In the genomic region with DNA sequence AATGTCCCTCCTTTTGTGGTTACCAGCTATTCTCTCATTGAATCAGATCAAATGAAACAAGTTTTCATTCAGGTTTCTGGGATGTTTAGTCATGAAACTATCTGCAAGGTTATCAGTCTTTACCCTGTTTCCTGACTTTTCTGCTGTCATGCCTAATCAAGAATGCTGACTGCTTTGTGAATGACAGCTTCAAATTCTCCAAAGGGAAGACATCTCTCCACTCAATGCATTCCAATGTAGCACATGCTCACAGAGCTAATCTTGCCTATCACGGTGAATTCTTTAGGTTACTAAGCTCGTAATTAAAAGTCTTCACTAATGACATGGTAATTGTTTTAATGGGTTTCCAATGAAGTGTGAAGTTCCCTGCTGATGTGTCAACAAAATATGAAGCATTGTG, we compare ENCODE assay signal across 19 cellular contexts.
DNase-seq lines count a peak whose midpoint lies in the region; ATAC-seq, FAIRE-seq and TF ChIP-seq lines count a peak whose summit lies in the region.
"Had no signal": no experiment of that assay in that cellular context is flagged by ENCODE, and none has a peak within 500 bp of the region (broad histone marks: within the 10 kb centered on the region; RNA-seq: fewer than 3 reads in every experiment).

No MANE protein-coding gene starts in this region.

- H2BK15ac ChIP-seq in neuronal stem cell (ENCODE audit: low read length) = no peak overlapping the region

- no peak for TF ChIP-seq CTCF in D721Med (IDR thresholded peaks at IDR 0.05; ENCODE audit: insufficient read depth, missing control alignments)

- DNase-seq in D721Med (ENCODE audit: insufficient read length, low spot score) (no peak), OCI-M1 (lab: John Stamatoyannopoulos, UW) (peak; percentile 27), iPS DF 4.7 (ENCODE audit: extremely low read depth, low spot score) (peak; percentile 3), neuronal stem cell (ENCODE audit: low spot score) (peak; percentile 67), cortex of kidney (lab: John Stamatoyannopoulos, UW) (no peak), HEK293T (ENCODE audit: extremely low spot score) (no peak)
- DNase-seq: EL, GM23248, HCEC 1CT, MG63, NCI-H1930, NCI-H510A, NCI-H774, Peyer's patch, T-cell had no signal

- no peak overlapping the region for H4K8ac ChIP-seq in neuronal stem cell (ENCODE audit: low read depth, low read length)

- no peak overlapping the region for H3K18ac ChIP-seq in neuronal stem cell (ENCODE audit: low read length)

- no peaks in the 10 kb centered on the region for H3K27me3 ChIP-seq in neuronal stem cell (ENCODE audit: control insufficient read depth in 3 of 3, insufficient read depth in 3 of 3, low read depth in 1 of 3, low read length in 3 of 3)
- H3K27me3 ChIP-seq: MG63, Peyer's patch had no signal

- no peak overlapping the region for H2BK5ac ChIP-seq in neuronal stem cell (ENCODE audit: low read length)

- no peak overlapping the region for H3K4me3 ChIP-seq in neuronal stem cell (ENCODE audit: low read length in 2 of 2)
- H3K4me3 ChIP-seq: GM23248, K562, MG63, Peyer's patch had no signal

- ATAC-seq in HG03280 (IDR thresholded peaks at IDR 0.05; ENCODE audit: unreplicated experiment) = no peak
- ATAC-seq: K562, SK-N-SH treated with all-trans-retinoic acid at 6 μM for 48 hours, T-cell had no signal

- H3K9ac ChIP-seq in neuronal stem cell (ENCODE audit: low read depth, low read length, poor library complexity) = no peak overlapping the region
- H3K9ac ChIP-seq: GM23248 had no signal

- H2BK120ac ChIP-seq in neuronal stem cell (ENCODE audit: low read depth, low read length) = no peak overlapping the region

- H4K91ac ChIP-seq in neuronal stem cell (ENCODE audit: low read depth, low read length, poor library complexity) = no peak overlapping the region

- no peak overlapping the region for H3K14ac ChIP-seq in neuronal stem cell (ENCODE audit: low read length)

- H2BK12ac ChIP-seq in neuronal stem cell (ENCODE audit: low read length) = no peak overlapping the region

- H3K79me1 ChIP-seq in neuronal stem cell (ENCODE audit: low read depth, low read length) = no peaks in the 10 kb centered on the region

- H2AFZ ChIP-seq in neuronal stem cell (ENCODE audit: low read length) = peak overlapping the region; percentile 25
- H2AFZ ChIP-seq: GM23248 had no signal

- FAIRE-seq in D721Med (lab: Jason Lieb, UNC) = peak; percentile 91
- FAIRE-seq: A204.1, K562 had no signal

- no peak overlapping the region for H3K4me2 ChIP-seq in neuronal stem cell (ENCODE audit: insufficient read depth, low read length, poor library complexity, severe bottlenecking)

- H3K9me3 ChIP-seq in neuronal stem cell (replicated peaks in 1 of 2; ENCODE audit: control insufficient read depth in 2 of 2, insufficient read depth in 1 of 2, low read depth in 1 of 2, low read length in 2 of 2) = no peaks in the 10 kb centered on the region
- H3K9me3 ChIP-seq: MG63, Peyer's patch had no signal

- H3K4ac ChIP-seq in neuronal stem cell (ENCODE audit: low read length) = no peak overlapping the region

- no peak overlapping the region for H3K23ac ChIP-seq in neuronal stem cell (ENCODE audit: low read depth, low read length, poor library complexity)

- CTCF ChIA-PET in HEK293T (lab: Yijun Ruan, JAX) = no interaction called here

- H3K4me1 ChIP-seq in neuronal stem cell (ENCODE audit: control insufficient read depth in 2 of 2, insufficient read depth in 1 of 2, low read depth in 1 of 2, low read length in 2 of 2) = peaks cover 3 to 6% of the 10 kb centered on the region in 2 donors
- H3K4me1 ChIP-seq: Peyer's patch had no signal

- WGBS in neuronal stem cell (ENCODE audit: extremely low coverage in 2 of 2, insufficient read length in 2 of 2, insufficient replicate concordance in 1 of 2), 2 donors = no CpG with 5 or more reads among the region's 2 CpGs

- H2AK5ac ChIP-seq in neuronal stem cell (ENCODE audit: low read depth, low read length) = no peak overlapping the region

- H3K27ac ChIP-seq in neuronal stem cell (replicated peaks; ENCODE audit: low read length) = no peak overlapping the region
- H3K27ac ChIP-seq: GM23248, Peyer's patch had no signal

- POLR2A ChIA-PET in HEK293T (lab: Yijun Ruan, JAX) = no interaction called here

- H3K36me3 ChIP-seq in neuronal stem cell (replicated peaks in 1 of 2; ENCODE audit: control insufficient read depth in 2 of 2, insufficient read depth in 2 of 2, low read length in 2 of 2) = no peaks in the 10 kb centered on the region
- H3K36me3 ChIP-seq: MG63, Peyer's patch had no signal

TF ChIP-seq in HEK293T, 16 proteins besides CTCF, POLR2A, EP300 and RAD21:
- TF ChIP-seq BHLHE40 (IDR thresholded peaks at IDR 0.05; ENCODE audit: borderline replicate concordance) = no peak
- TF ChIP-seq HDGF (IDR thresholded peaks at IDR 0.05; ENCODE audit: borderline replicate concordance) = no peak
- no peak for TF ChIP-seq FOXM1 (IDR thresholded peaks at IDR 0.05; ENCODE audit: borderline replicate concordance)
- TF ChIP-seq LEF1 (IDR thresholded peaks at IDR 0.05; ENCODE audit: borderline replicate concordance) = no peak

Comparison
In these comparisons a context has a peak if more than half of its experiments do, and no peak if none do; other contexts are left out.
1. DNase-seq: peak in OCI-M1 (single experiment), iPS DF 4.7 (single experiment) and neuronal stem cell (single experiment); none in D721Med (single experiment), cortex of kidney (single experiment) and HEK293T (single experiment).